8 cellular contexts compared by ENCODE assay signal in genomic region chr3:194315088-194315964, GRCh38. TPM values are rescaled to one million over a fixed set of nuclear protein-coding genes. Genes with fewer than 3 reads are reported as not detected.
DNase-seq lines count a peak whose midpoint lies in the region; ATAC-seq lines count a peak whose summit lies in the region.

No MANE protein-coding gene starts in this region.

- H3K9me3 Mint-ChIP-seq in CD4-positive, CD25-positive, alpha-beta regulatory T cell = peaks cover 0 to 13% (median 5%) of the 10 kb centered on the region in 7 donors
- H3K9me3 Mint-ChIP-seq in activated CD8-positive, alpha-beta T cell treated with anti-CD3 and anti-CD28 coated beads, Interleukin-2, amount 10 ng/mL, durations not matched to agents 7 days and 5 days (ENCODE audit: insufficient read depth) = peaks cover 7% of the 10 kb centered on the region

- peak overlapping the region; percentile 32 for H2AFZ ChIP-seq in mesenchymal stem cell (ENCODE audit: low read depth, low read length)

- peak overlapping the region; percentile 73 to 84 (median 82) for H3K4me3 Mint-ChIP-seq in CD4-positive, CD25-positive, alpha-beta regulatory T cell
- H3K4me3 Mint-ChIP-seq in activated CD8-positive, alpha-beta T cell treated with anti-CD3 and anti-CD28 coated beads, Interleukin-2, amount 10 ng/mL, durations not matched to agents 7 days and 5 days = peak overlapping the region; percentile 60

- 3% methylated on average over 47 of the region's 54 CpGs for WGBS in mesenchymal stem cell

- H3K4me2 ChIP-seq in mesenchymal stem cell (ENCODE audit: low read length, poor library complexity, severe bottlenecking) = peak overlapping the region; percentile 76

- peak overlapping the region in 1 of 2 experiments; percentile 51 for H3K14ac ChIP-seq in mesenchymal stem cell (ENCODE audit: low read length in 2 of 2)

- no peak overlapping the region for H3K23ac ChIP-seq in mesenchymal stem cell (ENCODE audit: low read length in 2 of 2)

- peak overlapping the region; percentile 67 for H4K8ac ChIP-seq in mesenchymal stem cell (ENCODE audit: low read length)

- peak overlapping the region; percentile 48 for H4K91ac ChIP-seq in mesenchymal stem cell (ENCODE audit: low read length)

- no peaks in the 10 kb centered on the region for H3K79me1 ChIP-seq in mesenchymal stem cell (replicated peaks; ENCODE audit: low read length, poor library complexity, severe bottlenecking)

- peak overlapping the region; percentile 15 to 45 for H3K4ac ChIP-seq in mesenchymal stem cell (ENCODE audit: low read depth in 1 of 2, low read length in 2 of 2)

- H3K4me1 ChIP-seq in CD4-positive, CD25-positive, alpha-beta regulatory T cell (ENCODE audit: control insufficient read depth, insufficient read depth, low read length, poor library complexity, severe bottlenecking) = peaks cover 14% of the 10 kb centered on the region
- H3K4me1 ChIP-seq in mesenchymal stem cell (ENCODE audit: control insufficient read depth, insufficient read depth, low read depth, low read length) = peaks cover 30% of the 10 kb centered on the region

- no peaks in the 10 kb centered on the region for H3K36me3 ChIP-seq in CD4-positive, CD25-positive, alpha-beta regulatory T cell (ENCODE audit: control insufficient read depth, insufficient read depth, low read length)
- H3K36me3 ChIP-seq in mesenchymal stem cell (ENCODE audit: control insufficient read depth in 1 of 2, insufficient read depth in 2 of 2, low read depth in 1 of 2, low read length in 2 of 2) = no peaks in the 10 kb centered on the region

- POLR2A ChIA-PET in activated CD8-positive, alpha-beta T cell treated with anti-CD3 and anti-CD28 coated beads, Interleukin-2, amount 10 ng/mL, durations not matched to agents 7 days and 5 days (lab: Charles Lee) = no interaction called here

- no peak overlapping the region for H2BK5ac ChIP-seq in mesenchymal stem cell (ENCODE audit: low read depth, low read length, poor library complexity, severe bottlenecking)

- H2AK5ac ChIP-seq in mesenchymal stem cell (ENCODE audit: low read length, severe bottlenecking) = peak overlapping the region; percentile 34

- H3K4me3 ChIP-seq in CD4-positive, CD25-positive, alpha-beta regulatory T cell (ENCODE audit: low read depth, low read length) = peak overlapping the region; percentile 67
- H3K4me3 ChIP-seq in mesenchymal stem cell (ENCODE audit: insufficient read depth in 1 of 2, low read depth in 1 of 2, low read length in 2 of 2) = peak overlapping the region; percentile 56 to 74

- H3K9ac ChIP-seq in mesenchymal stem cell (ENCODE audit: low read length) = peak overlapping the region; percentile 80

- peak; percentile 83 to 88 for ATAC-seq in CD4-positive, CD25-positive, alpha-beta regulatory T cell (ENCODE audit: low read depth in 2 of 2)
- ATAC-seq in GM19397 (IDR thresholded peaks at IDR 0.05; ENCODE audit: unreplicated experiment) = peak; percentile 75
- peak; percentile 75 for ATAC-seq in HG03521 (IDR thresholded peaks at IDR 0.05; ENCODE audit: unreplicated experiment)
- peak; percentile 94 for ATAC-seq in activated CD8-positive, alpha-beta T cell treated with anti-CD3 and anti-CD28 coated beads, Interleukin-2, amount 10 ng/mL, durations not matched to agents 7 days and 5 days

- peaks cover 5 to 9% of the 10 kb centered on the region in 2 experiments for H3K9me3 ChIP-seq in CD4-positive, CD25-positive, alpha-beta regulatory T cell (ENCODE audit: control insufficient read depth in 2 of 2, low read length in 2 of 2)
- peaks cover 25% of the 10 kb centered on the region for H3K9me3 ChIP-seq in mesenchymal stem cell (ENCODE audit: control insufficient read depth, low read length)

- H3K27ac ChIP-seq in CD4-positive, CD25-positive, alpha-beta regulatory T cell (ENCODE audit: insufficient read depth, low read length, poor library complexity, severe bottlenecking) = no peak overlapping the region
- peak overlapping the region; percentile 10 for H3K27ac ChIP-seq in mesenchymal stem cell (ENCODE audit: low read length, poor library complexity, severe bottlenecking)

- H3K27me3 Mint-ChIP-seq in CD4-positive, CD25-positive, alpha-beta regulatory T cell = peaks cover 23% of the 10 kb centered on the region
- peaks cover 65% of the 10 kb centered on the region for H3K27me3 Mint-ChIP-seq in activated CD8-positive, alpha-beta T cell treated with anti-CD3 and anti-CD28 coated beads, Interleukin-2, amount 10 ng/mL, durations not matched to agents 7 days and 5 days (ENCODE audit: low read depth)

- CTCF ChIA-PET in activated CD8-positive, alpha-beta T cell treated with anti-CD3 and anti-CD28 coated beads, Interleukin-2, amount 10 ng/mL, durations not matched to agents 7 days and 5 days (lab: Charles Lee) = interaction anchor here (0.6 to 4.1 kb wide), 54 partner anchors 9 to 855 kb away, joined by 3 to 60 read pairs (median 4); partner anchors contain the start of gene HES1

- peak; percentile 68 to 87 (median 82) for DNase-seq in CD4-positive, CD25-positive, alpha-beta regulatory T cell
- peak; percentile 50 for DNase-seq in NCI-H526 treated with DMSO at 0.1 percent for 48 hours (lab: John Stamatoyannopoulos, UW)
- peak; percentile 84 for DNase-seq in activated CD8-positive, alpha-beta T cell treated with anti-CD3 and anti-CD28 coated beads, Interleukin-2, amount 10 ng/mL, durations not matched to agents 7 days and 5 days
- peak; percentile 69 for DNase-seq in effector CD8-positive, alpha-beta T cell (lab: John Stamatoyannopoulos, UW)
- DNase-seq in mesenchymal stem cell = peak; percentile 88
- peak; percentile 73 for DNase-seq in stimulated activated CD8-positive, alpha-beta memory T cell treated with anti-CD3 and anti-CD28 coated beads, Interleukin-12 subunit alpha, Interleukin-12 subunit beta, amount 100 ng/mL, for 1 hour (ENCODE audit: low read depth)

- H2BK15ac ChIP-seq in mesenchymal stem cell (ENCODE audit: low read depth, poor library complexity, severe bottlenecking) = peak overlapping the region; percentile 98

- H3K36me3 Mint-ChIP-seq in CD4-positive, CD25-positive, alpha-beta regulatory T cell = peaks cover 5% of the 10 kb centered on the region
- H3K36me3 Mint-ChIP-seq in activated CD8-positive, alpha-beta T cell treated with anti-CD3 and anti-CD28 coated beads, Interleukin-2, amount 10 ng/mL, durations not matched to agents 7 days and 5 days (ENCODE audit: low read depth) = no peaks in the 10 kb centered on the region

- peak overlapping the region; percentile 56 for H2BK120ac ChIP-seq in mesenchymal stem cell (ENCODE audit: low read depth, low read length)

- peak overlapping the region; percentile 11 to 93 for H2BK12ac ChIP-seq in mesenchymal stem cell (ENCODE audit: low read length in 2 of 2)

- H3K27me3 ChIP-seq in CD4-positive, CD25-positive, alpha-beta regulatory T cell (ENCODE audit: control insufficient read depth, insufficient read depth, low read length) = peaks cover 11% of the 10 kb centered on the region
- H3K27me3 ChIP-seq in mesenchymal stem cell (ENCODE audit: control insufficient read depth in 1 of 2, insufficient read depth in 1 of 2, low read length in 2 of 2) = peaks cover 39 to 66% of the 10 kb centered on the region in 2 experiments

- H3K27ac Mint-ChIP-seq in CD4-positive, CD25-positive, alpha-beta regulatory T cell = peak overlapping the region in 2 of 3 donors; percentile 84 to 91
- peak overlapping the region; percentile 54 for H3K27ac Mint-ChIP-seq in activated CD8-positive, alpha-beta T cell treated with anti-CD3 and anti-CD28 coated beads, Interleukin-2, amount 10 ng/mL, durations not matched to agents 7 days and 5 days

- H3K4me1 Mint-ChIP-seq in CD4-positive, CD25-positive, alpha-beta regulatory T cell = peaks cover 0 to 28% (median 9%) of the 10 kb centered on the region in 4 donors
- peaks cover 30% of the 10 kb centered on the region for H3K4me1 Mint-ChIP-seq in activated CD8-positive, alpha-beta T cell treated with anti-CD3 and anti-CD28 coated beads, Interleukin-2, amount 10 ng/mL, durations not matched to agents 7 days and 5 days (ENCODE audit: low read depth)

- H3K18ac ChIP-seq in mesenchymal stem cell (ENCODE audit: low read depth in 1 of 2, low read length in 2 of 2) = peak overlapping the region; percentile 78 to 95

RNA-seq across cellular contexts. Expression of gene CPN2, which starts 35.8 kb away (rescaled TPM):
- total RNA-seq in CD4-positive, CD25-positive, alpha-beta regulatory T cell = not detected
- not detected for polyA plus RNA-seq in CD4-positive, CD25-positive, alpha-beta regulatory T cell
- not detected for total RNA-seq in activated CD8-positive, alpha-beta T cell treated with anti-CD3 and anti-CD28 coated beads, Interleukin-2, amount 10 ng/mL, durations not matched to agents 7 days and 5 days
- polyA plus RNA-seq in mesenchymal stem cell (2013, experiment 1 of 2) = not detected
- polyA plus RNA-seq in mesenchymal stem cell (2013, experiment 2 of 2) = not detected

RNA-seq across cellular contexts. Expression of gene LRRC15, which starts 54.2 kb away (rescaled TPM):
- total RNA-seq in CD4-positive, CD25-positive, alpha-beta regulatory T cell = not detected
- polyA plus RNA-seq in CD4-positive, CD25-positive, alpha-beta regulatory T cell = not detected
- total RNA-seq in activated CD8-positive, alpha-beta T cell treated with anti-CD3 and anti-CD28 coated beads, Interleukin-2, amount 10 ng/mL, durations not matched to agents 7 days and 5 days = not detected
- polyA plus RNA-seq in mesenchymal stem cell (2013, experiment 1 of 2) = 0.55 TPM
- polyA plus RNA-seq in mesenchymal stem cell (2013, experiment 2 of 2) = 0.56 TPM
